10 cellular contexts compared by ENCODE assay signal in the genomic region with DNA sequence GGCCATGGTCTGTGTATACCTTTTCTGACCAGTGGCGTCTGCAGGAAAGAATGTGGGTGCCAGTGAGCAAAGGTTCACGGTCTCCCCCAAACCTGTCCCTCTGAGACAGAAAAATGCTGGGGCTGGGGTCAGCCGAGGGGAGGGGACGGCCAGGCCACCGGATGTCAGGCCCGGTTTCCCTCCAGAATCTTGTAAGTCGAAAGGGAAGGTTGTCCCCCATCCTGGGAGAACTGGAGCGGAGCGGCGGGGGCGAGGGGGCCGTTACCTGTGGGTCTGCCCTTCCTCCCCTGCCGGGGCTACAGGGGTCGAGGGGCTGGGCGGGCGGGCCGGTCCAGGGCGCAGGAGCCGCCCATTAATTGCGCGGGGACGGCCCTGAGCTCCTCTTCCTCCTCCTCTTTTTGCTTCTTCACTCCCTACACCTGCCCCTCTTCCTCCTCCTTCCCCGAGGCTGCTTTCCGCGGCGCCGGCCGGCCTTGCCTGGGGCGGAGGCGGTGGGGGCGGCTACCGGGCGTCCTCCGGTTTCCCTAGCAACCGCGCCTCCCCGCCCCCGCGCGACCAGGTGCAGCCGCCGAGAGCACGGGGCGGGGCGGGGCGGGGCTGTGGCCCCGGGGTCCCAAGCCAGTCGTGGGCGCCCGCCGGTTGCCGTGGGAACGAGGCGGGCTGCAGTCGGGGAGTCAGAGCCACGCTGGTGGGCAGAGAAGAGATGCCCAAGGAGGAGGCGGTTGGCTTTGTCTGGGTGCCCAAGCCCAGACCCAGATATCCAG. TPM values are rescaled to one million over a fixed set of nuclear protein-coding genes. Genes with fewer than 3 reads are reported as not detected.
A peak's percentile ranks its signal among the peaks of the same experiment; 100 is the strongest.
DNase-seq lines count a peak whose midpoint lies in the region; ATAC-seq and TF ChIP-seq lines count a peak whose summit lies in the region.
"Had no signal": no experiment of that assay in that cellular context is flagged by ENCODE, and none has a peak within 500 bp of the region (broad histone marks: within the 10 kb centered on the region; RNA-seq: fewer than 3 reads in every experiment).

A gene with protein sequence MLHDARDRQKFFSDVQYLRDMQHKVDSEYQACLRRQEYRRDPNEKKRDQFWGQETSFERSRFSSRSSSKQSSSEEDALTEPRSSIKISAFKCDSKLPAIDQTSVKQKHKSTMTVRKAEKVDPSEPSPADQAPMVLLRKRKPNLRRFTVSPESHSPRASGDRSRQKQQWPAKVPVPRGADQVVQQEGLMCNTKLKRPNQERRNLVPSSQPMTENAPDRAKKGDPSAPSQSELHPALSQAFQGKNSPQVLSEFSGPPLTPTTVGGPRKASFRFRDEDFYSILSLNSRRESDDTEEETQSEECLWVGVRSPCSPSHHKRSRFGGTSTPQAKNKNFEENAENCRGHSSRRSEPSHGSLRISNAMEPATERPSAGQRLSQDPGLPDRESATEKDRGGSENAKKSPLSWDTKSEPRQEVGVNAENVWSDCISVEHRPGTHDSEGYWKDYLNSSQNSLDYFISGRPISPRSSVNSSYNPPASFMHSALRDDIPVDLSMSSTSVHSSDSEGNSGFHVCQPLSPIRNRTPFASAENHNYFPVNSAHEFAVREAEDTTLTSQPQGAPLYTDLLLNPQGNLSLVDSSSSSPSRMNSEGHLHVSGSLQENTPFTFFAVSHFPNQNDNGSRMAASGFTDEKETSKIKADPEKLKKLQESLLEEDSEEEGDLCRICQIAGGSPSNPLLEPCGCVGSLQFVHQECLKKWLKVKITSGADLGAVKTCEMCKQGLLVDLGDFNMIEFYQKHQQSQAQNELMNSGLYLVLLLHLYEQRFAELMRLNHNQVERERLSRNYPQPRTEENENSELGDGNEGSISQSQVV (minus strand): TSS at position 503 of the 764 bp plus-strand sequence. CDS start 6,579 bp downstream, outside the sequence.

- H4K20me1 ChIP-seq in OCI-LY7 (ENCODE audit: insufficient read depth, low read length) = no peaks in the 10 kb centered on the region

- intact Hi-C loops in OCI-LY7 (cut with micrococcal nuclease; ENCODE audit: unreplicated experiment) (no loop called here), aorta (cut with DNase I) (no loop called here)

- H3K9me3 ChIP-seq in OCI-LY7 (ENCODE audit: low read length) (no peaks in the 10 kb centered on the region), neuron (ENCODE audit: low read length) (no peaks in the 10 kb centered on the region), aorta (ENCODE audit: control insufficient read depth, low read length) (no peaks in the 10 kb centered on the region)

- no peaks in the 10 kb centered on the region for H3K79me2 ChIP-seq in OCI-LY7 (ENCODE audit: insufficient read depth, low read depth, low read length)

- H3K36me3 ChIP-seq in OCI-LY7 (ENCODE audit: insufficient read depth, low read length) (no peaks in the 10 kb centered on the region), neuron (ENCODE audit: insufficient read depth, low read length) (no peaks in the 10 kb centered on the region), aorta (ENCODE audit: control insufficient read depth in 1 of 2, insufficient read depth in 2 of 2, low read length in 1 of 2) (no peaks in the 10 kb centered on the region)

- no peaks in the 10 kb centered on the region for H3K4me1 ChIP-seq in OCI-LY7 (ENCODE audit: insufficient read depth, low read length, poor library complexity, severe bottlenecking)
- H3K4me1 ChIP-seq in neuron (ENCODE audit: insufficient read depth, low read length) = peaks cover 9% of the 10 kb centered on the region
- no peaks in the 10 kb centered on the region for H3K4me1 ChIP-seq in aorta (ENCODE audit: control insufficient read depth in 1 of 2, insufficient read depth in 2 of 2, low read length in 2 of 2)

- BruUV-seq in OCI-LY7 (replicated peaks; lab: Mats Ljungman, UMichigan) = no TSS peak

- POLR2A ChIA-PET in OCI-LY7 (lab: Charles Lee) = no interaction called here

- no peak within 1 kb of the TSS for H3K4me2 ChIP-seq in OCI-LY7 (ENCODE audit: low read length)

- no peak for TF ChIP-seq CTCF in OCI-LY7 (conservative IDR thresholded peaks at IDR 0.05; ENCODE audit: low read length)

- no peak for ATAC-seq in aorta (ENCODE audit: low FRiP score)
- ATAC-seq in HG02970 (IDR thresholded peaks at IDR 0.05; ENCODE audit: low FRiP score, unreplicated experiment) = no peak
- ATAC-seq in HG02973 (IDR thresholded peaks at IDR 0.05; ENCODE audit: unreplicated experiment) = no peak

- WGBS in aorta, 2 donors = 10 to 11% methylated on average over 50 to 57 of the region's 57 CpGs

- H3K9me2 ChIP-seq in OCI-LY7 (ENCODE audit: insufficient read depth, low read length) = no peaks in the 10 kb centered on the region

- H3K4me3 ChIP-seq in OCI-LY7 (ENCODE audit: low read depth, low read length, poor library complexity, severe bottlenecking) (no peak within 1 kb of the TSS), neuron (ENCODE audit: low read length) (peak within 1 kb of the TSS; percentile 34), aorta (ENCODE audit: low read length in 2 of 2) (peak within 1 kb of the TSS; percentile 25 to 33)

- DNase-seq in NCI-H187 (lab: John Stamatoyannopoulos, UW) (peak; percentile 34 to 71), NCI-H187 treated with DMSO at 0.1 percent for 48 hours (lab: John Stamatoyannopoulos, UW) (no peak), OCI-LY7 (ENCODE audit: low spot score) (peak; percentile 18), aorta (peak in 1 of 2 donors; percentile 75)

- H3K27me3 ChIP-seq in neuron (ENCODE audit: insufficient read depth, low read length) (no peaks in the 10 kb centered on the region), aorta (ENCODE audit: control insufficient read depth in 1 of 2, insufficient read depth in 2 of 2, low read length in 1 of 2) (peaks cover 0 to 3% of the 10 kb centered on the region in 2 donors)

- CTCF ChIA-PET in OCI-LY7 (lab: Charles Lee; ENCODE audit: unreplicated experiment) = no interaction called here

- H2AFZ ChIP-seq in OCI-LY7 (ENCODE audit: low read length) (no peak within 1 kb of the TSS), neuron (ENCODE audit: low read depth, low read length) (no peak within 1 kb of the TSS)

- H3K27ac ChIP-seq in OCI-LY7 (ENCODE audit: low read depth, low read length, poor library complexity, severe bottlenecking) (no peak within 1 kb of the TSS), cingulate gyrus (ENCODE audit: low read depth, low read length) (peak within 1 kb of the TSS; percentile 39), aorta (ENCODE audit: low read depth in 1 of 2, low read length in 2 of 2) (no peak within 1 kb of the TSS)

RNA-seq across cellular contexts. Expression of the gene that starts here (rescaled TPM):
- total RNA-seq in OCI-LY7 (2014; rRNA removed; shearing (Covaris generic)) = not detected in 2 replicates
- not detected in 2 replicates for total RNA-seq in OCI-LY7 (2022)
- total RNA-seq in aorta = not detected
- not detected for polyA plus RNA-seq in aorta
- total RNA-seq: myocyte, RPMI7951 had no signal

Comparison
In these comparisons a context has a peak if more than half of its experiments do, and no peak if none do; other contexts are left out.
1. Peak in DNase-seq in OCI-LY7; RNA of the gene not detected or under 1 TPM.